17 cellular contexts compared by ENCODE assay signal in the genomic region with DNA sequence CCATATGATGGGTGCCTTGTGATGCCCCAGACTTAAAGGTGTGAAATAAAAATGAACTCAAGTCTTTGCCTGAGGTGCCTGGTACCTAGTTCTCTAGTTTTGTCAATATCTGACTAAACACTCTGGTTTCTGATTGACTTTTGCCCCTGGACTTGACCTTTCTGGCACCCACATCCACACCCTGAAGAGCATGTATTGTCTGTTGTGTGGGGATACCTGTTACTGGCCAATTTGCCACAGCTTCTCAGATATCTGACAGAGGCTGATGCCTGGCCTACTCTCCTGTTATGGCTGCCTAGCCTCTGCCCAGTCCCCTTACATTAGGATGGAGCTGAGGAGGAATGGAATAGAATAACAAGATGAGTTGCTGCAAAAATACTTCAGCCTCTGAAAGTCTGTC. TPM values are rescaled to one million over a fixed set of nuclear protein-coding genes. Genes with fewer than 3 reads are reported as not detected.
DNase-seq lines count a peak whose midpoint lies in the region; ATAC-seq and TF ChIP-seq lines count a peak whose summit lies in the region.
"Had no signal": no experiment of that assay in that cellular context is flagged by ENCODE, and none has a peak within 500 bp of the region (broad histone marks: within the 10 kb centered on the region; RNA-seq: fewer than 3 reads in every experiment).

No MANE protein-coding gene starts in this region.

- H4K91ac ChIP-seq in IMR-90 (ENCODE audit: insufficient read depth, low read depth, low read length) = peak overlapping the region; percentile 37

- H3K4me2 ChIP-seq in IMR-90 (ENCODE audit: low read depth, low read length) = no peak overlapping the region

- H3K56ac ChIP-seq in IMR-90 (ENCODE audit: extremely low read depth, insufficient read depth, low read length) = 0 out of 2 replicates have a peak overlapping the region, but pooled peaks have one; percentile 19

- H3K9me1 ChIP-seq in IMR-90 (ENCODE audit: insufficient read depth, low read length) = peaks cover 15% of the 10 kb centered on the region

- no peak for TF ChIP-seq CTCF in IMR-90 (conservative IDR thresholded peaks at IDR 0.05; ENCODE audit: low read depth, low read length)
- TF ChIP-seq CTCF in glutamatergic neuron (IDR thresholded peaks at IDR 0.05; ENCODE audit: partially characterized antibody, unreplicated experiment) = no peak

- H3K4ac ChIP-seq in IMR-90 (ENCODE audit: low read depth, low read length) = peak overlapping the region; percentile 62; the same call in 1 of the 2 replicates

- no peaks in the 10 kb centered on the region for H4K20me1 ChIP-seq in IMR-90 (ENCODE audit: insufficient read depth, low read length)

- dilution Hi-C loops in IMR-90 (cut with HindIII; ENCODE audit: low sequenced_read_pairs, unreplicated experiment) = no loop called here

- H2BK15ac ChIP-seq in IMR-90 (ENCODE audit: low read depth, low read length) = no peak overlapping the region; the same call in 2 of the 3 replicates

- TF ChIP-seq POLR2A in IMR-90 (IDR thresholded peaks at IDR 0.05; ENCODE audit: low read depth, low read length) = no peak

- peak overlapping the region; percentile 25; the same call in 1 of the 2 replicates for H3K18ac ChIP-seq in IMR-90 (ENCODE audit: low read depth, low read length)

- BruUV-seq in IMR-90 (replicated peaks; lab: Mats Ljungman, UMichigan) = no TSS peak

- CTCF ChIA-PET in IMR-90 (lab: Yijun Ruan, JAX) = interaction anchor here (1.6 kb wide), 1 partner anchor 140 kb away, joined by 4 read pairs; a partner anchor contains a TSS

- no peaks in the 10 kb centered on the region for H3K9me3 ChIP-seq in IMR-90 (ENCODE audit: control insufficient read depth, insufficient read depth, low read length)
- H3K9me3 ChIP-seq: HAP-1, stomach had no signal

- no peak for DNase-seq in activated naive CD8-positive, alpha-beta T cell treated with anti-CD3 and anti-CD28 coated beads, Interleukin-2, amount 50 U/mL, for 24 hours
- DNase-seq in activated naive CD8-positive, alpha-beta T cell treated with anti-CD3 and anti-CD28 coated beads for 36 hours = no peak
- DNase-seq in IMR-90 (no peak), glutamatergic neuron (no peak), COR-L47 (lab: John Stamatoyannopoulos, UW) (no peak)
- peak; percentile 45 for DNase-seq in stimulated activated naive B cell treated with anti-CD40 and anti-IgM and Interleukin-4, amounts not matched to agents 10 μg/mL and 1 μg/mL and 100 μg/mL, for 72 hours
- DNase-seq: activated T-cell treated with anti-CD3 and anti-CD28 coated beads, Interleukin-2, amount 50 U/mL, for 4 hours; amygdala; NCI-H2029 treated with DMSO at 0.1 percent for 48 hours; NCI-H748 treated with DMSO at 0.1 percent for 48 hours; nucleus accumbens; stomach; T-cell had no signal

- H2AK9ac ChIP-seq in IMR-90 (replicated peaks; ENCODE audit: low read depth, low read length, poor library complexity) = no peak overlapping the region

- H3K4me1 ChIP-seq in IMR-90 (ENCODE audit: control insufficient read depth, insufficient read depth, low read length) = peaks cover 16% of the 10 kb centered on the region
- H3K4me1 ChIP-seq: HAP-1 had no signal

- peak overlapping the region; percentile 37 for H3K27ac Mint-ChIP-seq in activated naive CD8-positive, alpha-beta T cell treated with anti-CD3 and anti-CD28 coated beads, Interleukin-2, amount 50 U/mL, for 24 hours
- no peak overlapping the region for H3K27ac Mint-ChIP-seq in activated naive CD8-positive, alpha-beta T cell treated with anti-CD3 and anti-CD28 coated beads for 36 hours
- peak overlapping the region; percentile 92 for H3K27ac Mint-ChIP-seq in stimulated activated naive B cell treated with anti-CD40 and anti-IgM and Interleukin-4, amounts not matched to agents 10 μg/mL and 1 μg/mL and 100 μg/mL, for 72 hours
- no peak overlapping the region for H3K27ac Mint-ChIP-seq in glutamatergic neuron (ENCODE audit: unreplicated experiment)
- H3K27ac Mint-ChIP-seq: T-cell had no signal

- ATAC-seq in activated naive CD8-positive, alpha-beta T cell treated with anti-CD3 and anti-CD28 coated beads, Interleukin-2, amount 50 U/mL, for 24 hours = peak; percentile 13
- ATAC-seq in GM21447 (IDR thresholded peaks at IDR 0.05; ENCODE audit: unreplicated experiment) = peak; percentile 32
- no peak for ATAC-seq in IMR-90 (ENCODE audit: low read depth)
- ATAC-seq in stimulated activated naive B cell treated with anti-CD40 and anti-IgM and Interleukin-4, amounts not matched to agents 10 μg/mL and 1 μg/mL and 100 μg/mL, for 72 hours (replicated peaks) = peak; percentile 59 to 65
- ATAC-seq in GM19397 (IDR thresholded peaks at IDR 0.05; ENCODE audit: unreplicated experiment) = no peak
- ATAC-seq: activated T-cell treated with anti-CD3 and anti-CD28 coated beads, Interleukin-2, amount 50 U/mL, for 4 hours; T-cell had no signal

- H3K4me3 ChIP-seq in IMR-90 (ENCODE audit: insufficient read depth, low read depth, low read length) = no peak overlapping the region
- H3K4me3 ChIP-seq: HAP-1, stomach had no signal

- peak overlapping the region; percentile 44 for H2BK5ac ChIP-seq in IMR-90 (ENCODE audit: low read depth, low read length, poor library complexity, severe bottlenecking)

- no peak for TF ChIP-seq RAD21 in IMR-90 (IDR thresholded peaks at IDR 0.05; ENCODE audit: low read length)

- intact Hi-C loops in IMR-90 (cut with micrococcal nuclease) = no loop called here

- in situ Hi-C loops in IMR-90 (cut with MboI; ENCODE audit: low sequenced_read_pairs) = no loop called here

- H3K14ac ChIP-seq in IMR-90 (replicated peaks; ENCODE audit: low read depth, low read length) = peak overlapping the region; percentile 38; the same call in 1 of the 2 replicates

- H3K4me3 Mint-ChIP-seq in activated naive CD8-positive, alpha-beta T cell treated with anti-CD3 and anti-CD28 coated beads, Interleukin-2, amount 50 U/mL, for 24 hours = no peak overlapping the region
- no peak overlapping the region for H3K4me3 Mint-ChIP-seq in activated naive CD8-positive, alpha-beta T cell treated with anti-CD3 and anti-CD28 coated beads for 36 hours
- peak overlapping the region in 1 of 2 donors; percentile 41 for H3K4me3 Mint-ChIP-seq in stimulated activated naive B cell treated with anti-CD40 and anti-IgM and Interleukin-4, amounts not matched to agents 10 μg/mL and 1 μg/mL and 100 μg/mL, for 72 hours
- H3K4me3 Mint-ChIP-seq in glutamatergic neuron (ENCODE audit: unreplicated experiment) = no peak overlapping the region
- H3K4me3 Mint-ChIP-seq: activated T-cell treated with anti-CD3 and anti-CD28 coated beads, Interleukin-2, amount 50 U/mL, for 4 hours; T-cell had no signal

- peak overlapping the region in 1 of 2 experiments; percentile 48; a peak in 2 of 4 replicates for H4K8ac ChIP-seq in IMR-90 (ENCODE audit: low read depth in 2 of 2, low read length in 2 of 2)

- POLR2A ChIA-PET in IMR-90 (lab: Charles Lee; ENCODE audit: unreplicated experiment) = no interaction called here

- H2BK20ac ChIP-seq in IMR-90 (ENCODE audit: low read depth, low read length) = peak overlapping the region; percentile 17; the same call in 1 of the 2 replicates

- peaks cover 43 to 73% of the 10 kb centered on the region in 2 experiments for H3K79me1 ChIP-seq in IMR-90 (ENCODE audit: low read depth in 1 of 2, low read length in 2 of 2)

- no peaks in the 10 kb centered on the region for H3K27me3 Mint-ChIP-seq in activated naive CD8-positive, alpha-beta T cell treated with anti-CD3 and anti-CD28 coated beads, Interleukin-2, amount 50 U/mL, for 24 hours
- H3K27me3 Mint-ChIP-seq in activated naive CD8-positive, alpha-beta T cell treated with anti-CD3 and anti-CD28 coated beads for 36 hours = no peaks in the 10 kb centered on the region
- peaks cover 0 to 4% of the 10 kb centered on the region in 2 donors for H3K27me3 Mint-ChIP-seq in stimulated activated naive B cell treated with anti-CD40 and anti-IgM and Interleukin-4, amounts not matched to agents 10 μg/mL and 1 μg/mL and 100 μg/mL, for 72 hours
- H3K27me3 Mint-ChIP-seq in glutamatergic neuron (ENCODE audit: unreplicated experiment) = peaks cover 7% of the 10 kb centered on the region
- H3K27me3 Mint-ChIP-seq: T-cell had no signal

- H3K36me3 Mint-ChIP-seq in activated naive CD8-positive, alpha-beta T cell treated with anti-CD3 and anti-CD28 coated beads, Interleukin-2, amount 50 U/mL, for 24 hours (ENCODE audit: low read depth) = no peaks in the 10 kb centered on the region
- H3K36me3 Mint-ChIP-seq in activated naive CD8-positive, alpha-beta T cell treated with anti-CD3 and anti-CD28 coated beads for 36 hours = no peaks in the 10 kb centered on the region
- peaks cover 2 to 7% of the 10 kb centered on the region in 2 donors for H3K36me3 Mint-ChIP-seq in stimulated activated naive B cell treated with anti-CD40 and anti-IgM and Interleukin-4, amounts not matched to agents 10 μg/mL and 1 μg/mL and 100 μg/mL, for 72 hours
- H3K36me3 Mint-ChIP-seq in glutamatergic neuron (ENCODE audit: unreplicated experiment) = no peaks in the 10 kb centered on the region
- H3K36me3 Mint-ChIP-seq: T-cell had no signal

- H3K4me1 Mint-ChIP-seq in activated naive CD8-positive, alpha-beta T cell treated with anti-CD3 and anti-CD28 coated beads, Interleukin-2, amount 50 U/mL, for 24 hours = peaks cover 50% of the 10 kb centered on the region
- H3K4me1 Mint-ChIP-seq in activated naive CD8-positive, alpha-beta T cell treated with anti-CD3 and anti-CD28 coated beads for 36 hours = peaks cover 26% of the 10 kb centered on the region
- H3K4me1 Mint-ChIP-seq in stimulated activated naive B cell treated with anti-CD40 and anti-IgM and Interleukin-4, amounts not matched to agents 10 μg/mL and 1 μg/mL and 100 μg/mL, for 72 hours = peaks cover 34 to 65% of the 10 kb centered on the region in 2 donors
- H3K4me1 Mint-ChIP-seq in glutamatergic neuron (ENCODE audit: low read depth, unreplicated experiment) = peaks cover 12% of the 10 kb centered on the region

- peak overlapping the region; percentile 18; the same call in 1 of the 2 replicates for H2AK5ac ChIP-seq in IMR-90 (ENCODE audit: low read depth, low read length)

- H2AFZ ChIP-seq in IMR-90 (replicated peaks; ENCODE audit: low read length, poor library complexity) = no peak overlapping the region

- H4K5ac ChIP-seq in IMR-90 (ENCODE audit: low read depth, low read length) = peak overlapping the region; percentile 49; the same call in 1 of the 2 replicates

- H3K27ac ChIP-seq in IMR-90 (ENCODE audit: insufficient read depth, low read length) = 0 out of 2 replicates have a peak overlapping the region, but pooled peaks have one; percentile 5
- H3K27ac ChIP-seq: epithelial cell of prostate, stomach had no signal

- H3K27me3 ChIP-seq in IMR-90 (ENCODE audit: control insufficient read depth, insufficient read depth, low read length) = no peaks in the 10 kb centered on the region
- H3K27me3 ChIP-seq: stomach had no signal

- peak overlapping the region; percentile 36 for H2BK120ac ChIP-seq in IMR-90 (ENCODE audit: low read depth, low read length)

- H3K36me3 ChIP-seq in IMR-90 (ENCODE audit: control insufficient read depth, insufficient read depth, low read length) = peaks cover 24% of the 10 kb centered on the region
- H3K36me3 ChIP-seq: HAP-1 had no signal

- peak overlapping the region; percentile 53 for H3K23ac ChIP-seq in IMR-90 (ENCODE audit: low read depth, low read length)

- no peak overlapping the region for H3K9ac ChIP-seq in IMR-90 (ENCODE audit: low read depth, low read length)

- H3K9me3 Mint-ChIP-seq in activated naive CD8-positive, alpha-beta T cell treated with anti-CD3 and anti-CD28 coated beads, Interleukin-2, amount 50 U/mL, for 24 hours = no peaks in the 10 kb centered on the region
- H3K9me3 Mint-ChIP-seq in activated naive CD8-positive, alpha-beta T cell treated with anti-CD3 and anti-CD28 coated beads for 36 hours = peaks cover 1% of the 10 kb centered on the region
- peaks cover 0 to 2% of the 10 kb centered on the region in 2 donors for H3K9me3 Mint-ChIP-seq in stimulated activated naive B cell treated with anti-CD40 and anti-IgM and Interleukin-4, amounts not matched to agents 10 μg/mL and 1 μg/mL and 100 μg/mL, for 72 hours
- peaks cover 4% of the 10 kb centered on the region for H3K9me3 Mint-ChIP-seq in glutamatergic neuron (ENCODE audit: unreplicated experiment)
- H3K9me3 Mint-ChIP-seq: activated T-cell treated with anti-CD3 and anti-CD28 coated beads, Interleukin-2, amount 50 U/mL, for 4 hours; T-cell had no signal

RNA-seq across cellular contexts. Expression of a gene that starts 3.6 kb away (rescaled TPM):
- total RNA-seq in activated naive CD8-positive, alpha-beta T cell treated with anti-CD3 and anti-CD28 coated beads for 36 hours = 10 to 100 TPM; 14.7 to 16.7 TPM
- total RNA-seq in IMR-90 (2012; rRNA removed) (230 and 274 TPM in 2 replicates), glutamatergic neuron (ENCODE audit: unreplicated experiment) (9.3 TPM)
- 44.9 and 45.1 TPM in 2 replicates for polyA plus RNA-seq in IMR-90 (2012; rRNA removed)
- 15.3 and 16.3 TPM in 2 replicates for polyA plus RNA-seq in IMR-90 (2012; cell fraction: cytosol; rRNA removed)
- 12.9 and 53.4 TPM in 2 replicates for polyA plus RNA-seq in IMR-90 (2012; cell fraction: nucleus; rRNA removed; ENCODE audit: low replicate concordance)

Comparison
In these comparisons a context has a peak if more than half of its experiments do, and no peak if none do; other contexts are left out.
1. H3K27ac Mint-ChIP-seq: peak in activated naive CD8-positive, alpha-beta T cell treated with anti-CD3 and anti-CD28 coated beads, Interleukin-2, amount 50 U/mL, for 24 hours (single experiment) and stimulated activated naive B cell treated with anti-CD40 and anti-IgM and Interleukin-4, amounts not matched to agents 10 μg/mL and 1 μg/mL and 100 μg/mL, for 72 hours (single experiment); none in activated naive CD8-positive, alpha-beta T cell treated with anti-CD3 and anti-CD28 coated beads for 36 hours (single experiment) and glutamatergic neuron (single experiment).
2. ATAC-seq: peak in activated naive CD8-positive, alpha-beta T cell treated with anti-CD3 and anti-CD28 coated beads, Interleukin-2, amount 50 U/mL, for 24 hours (single experiment), GM21447 (single experiment) and stimulated activated naive B cell treated with anti-CD40 and anti-IgM and Interleukin-4, amounts not matched to agents 10 μg/mL and 1 μg/mL and 100 μg/mL, for 72 hours (2 of 2); none in IMR-90 (single experiment) and GM19397 (single experiment).
3. RNA of a gene that starts 3.6 kb away (total RNA-seq): 230 to 274 TPM in IMR-90; 14.7 to 16.7 TPM in activated naive CD8-positive, alpha-beta T cell treated with anti-CD3 and anti-CD28 coated beads for 36 hours and 9.3 TPM in glutamatergic neuron (single experiment); every median in the first group is over 10 times any median in the second.